ENCODE assay signal across 10 cellular contexts in the genomic region with DNA sequence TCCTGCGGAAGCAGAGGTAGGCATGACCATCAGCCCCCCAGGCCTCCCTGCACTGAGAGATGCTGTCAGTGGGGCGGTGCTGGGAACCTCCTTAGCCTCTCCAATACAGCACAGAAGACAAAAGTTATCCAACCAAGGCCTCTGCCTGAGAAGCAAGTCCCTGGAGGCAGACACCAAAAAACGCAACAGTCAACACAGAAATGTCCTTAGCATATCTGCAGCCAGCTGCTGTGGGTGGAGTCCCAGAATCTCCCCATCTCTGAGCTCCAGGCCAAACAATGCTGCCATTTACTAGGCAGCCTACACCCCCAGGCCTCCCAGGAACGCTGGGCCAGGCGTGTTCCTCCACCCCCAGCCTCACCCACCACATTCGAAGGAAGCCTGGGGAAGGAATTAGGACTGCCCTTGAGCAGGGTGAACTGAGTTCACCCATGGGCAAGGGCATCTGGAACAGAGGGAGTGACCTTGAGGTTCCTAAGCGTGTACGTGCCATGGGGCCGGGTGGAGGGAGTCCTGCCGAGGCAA. TPM values are rescaled to one million over a fixed set of nuclear protein-coding genes. Genes with fewer than 3 reads are reported as not detected.
DNase-seq lines count a peak whose midpoint lies in the region; ATAC-seq and TF ChIP-seq lines count a peak whose summit lies in the region.
"Had no signal": no experiment of that assay in that cellular context is flagged by ENCODE, and none has a peak within 500 bp of the region (broad histone marks: within the 10 kb centered on the region; RNA-seq: fewer than 3 reads in every experiment).

No MANE protein-coding gene starts in this region.

- no peak overlapping the region for H3K4me3 Mint-ChIP-seq in dendritic cell treated with granulocyte-macrophage colony-stimulating factor and Interleukin-4, amounts not matched to agents 40 ng/mL and 50 ng/mL, for 4 days
- H3K4me3 Mint-ChIP-seq: T-helper 2 cell treated with Interferon-gamma antibody and Interleukin-4, amounts not matched to agents 5 μg/mL and 100 μg/mL, for 36 hours had no signal

- no peak overlapping the region for H3K4me3 ChIP-seq in spleen

- H3K27ac ChIP-seq in spleen: peak overlapping the region in 3 of 8 donors; percentile 4 to 61 (median 30)

- intact Hi-C loops in dendritic cell treated with granulocyte-macrophage colony-stimulating factor and Interleukin-4, amounts not matched to agents 40 ng/mL and 50 ng/mL, for 4 days (cut with micrococcal nuclease): no loop called here
- intact Hi-C loops in spleen (cut with DNase I; ENCODE audit: low total_unique reads): no loop called here

- H3K27ac Mint-ChIP-seq in dendritic cell treated with granulocyte-macrophage colony-stimulating factor and Interleukin-4, amounts not matched to agents 40 ng/mL and 50 ng/mL, for 4 days: peak overlapping the region; percentile 35

- peaks cover 79% of the 10 kb centered on the region for H3K4me1 Mint-ChIP-seq in dendritic cell treated with granulocyte-macrophage colony-stimulating factor and Interleukin-4, amounts not matched to agents 40 ng/mL and 50 ng/mL, for 4 days (ENCODE audit: low read depth)

- peaks cover 3 to 100% (median 61%) of the 10 kb centered on the region in 6 donors for H3K4me1 ChIP-seq in spleen

- no peaks in the 10 kb centered on the region for H3K9me3 Mint-ChIP-seq in dendritic cell treated with granulocyte-macrophage colony-stimulating factor and Interleukin-4, amounts not matched to agents 40 ng/mL and 50 ng/mL, for 4 days
- H3K9me3 Mint-ChIP-seq: T-helper 2 cell treated with Interferon-gamma antibody and Interleukin-4, amounts not matched to agents 5 μg/mL and 100 μg/mL, for 36 hours had no signal

- no peaks in the 10 kb centered on the region for H3K9me3 ChIP-seq in spleen

- WGBS in spleen, 5 donors: 63 to 77% (median 70%) methylated on average over 9 to 10 of the region's 10 CpGs

- peak; percentile 81 for ATAC-seq in GM18868 (IDR thresholded peaks at IDR 0.05; ENCODE audit: unreplicated experiment)
- ATAC-seq in HG03060 (IDR thresholded peaks at IDR 0.05; ENCODE audit: low read depth, unreplicated experiment): peak; percentile 74

- TF ChIP-seq CTCF in spleen (IDR thresholded peaks at IDR 0.05 in 8 of 11, conservative IDR thresholded peaks at IDR 0.05 in 3 of 11): no peak

- peaks cover 0 to 71% (median 13%) of the 10 kb centered on the region in 6 donors for H3K36me3 ChIP-seq in spleen

- peaks cover 0 to 4% (median 0%) of the 10 kb centered on the region in 7 donors for H3K27me3 ChIP-seq in spleen (replicated peaks in 1 of 7)

- TF ChIP-seq POLR2A in spleen (IDR thresholded peaks at IDR 0.05): no peak

- no peaks in the 10 kb centered on the region for H3K27me3 Mint-ChIP-seq in dendritic cell treated with granulocyte-macrophage colony-stimulating factor and Interleukin-4, amounts not matched to agents 40 ng/mL and 50 ng/mL, for 4 days

- peaks cover 94% of the 10 kb centered on the region for H3K36me3 Mint-ChIP-seq in dendritic cell treated with granulocyte-macrophage colony-stimulating factor and Interleukin-4, amounts not matched to agents 40 ng/mL and 50 ng/mL, for 4 days (ENCODE audit: low read depth)

- DNase-seq in nucleus accumbens (lab: John Stamatoyannopoulos, UW) (peak in 30 of 56 donors; percentile 9 to 57 (median 29)), cortex of kidney (lab: John Stamatoyannopoulos, UW) (no peak), glomerular visceral epithelial cell (ENCODE audit: extremely low spot score) (no peak), spleen (no peak), kidney tubule cell (ENCODE audit: low spot score) (no peak)

RNA-seq across cellular contexts. Expression of a gene that starts 43.7 kb away (rescaled TPM):
- 100 to 1,000 TPM; 112 to 290 (median 182) TPM for total RNA-seq in spleen
- 10 to 100 TPM; 34.0 to 60.0 (median 55.2) TPM for polyA plus RNA-seq in spleen

RNA-seq across cellular contexts. Expression of a gene that starts 49.6 kb away (rescaled TPM):
- total RNA-seq in spleen: not detected
- polyA plus RNA-seq in spleen: not detected
- total RNA-seq: fibroblast of lung had no signal
- polyA plus RNA-seq: fibroblast of lung had no signal

Comparison
In these comparisons a context has a peak if more than half of its experiments do, and no peak if none do; other contexts are left out.
1. DNase-seq: peak in nucleus accumbens (30 of 56); none in cortex of kidney (single experiment), glomerular visceral epithelial cell (single experiment), spleen (single experiment) and kidney tubule cell (single experiment).